8 cellular contexts compared by ENCODE assay signal in the genomic region with DNA sequence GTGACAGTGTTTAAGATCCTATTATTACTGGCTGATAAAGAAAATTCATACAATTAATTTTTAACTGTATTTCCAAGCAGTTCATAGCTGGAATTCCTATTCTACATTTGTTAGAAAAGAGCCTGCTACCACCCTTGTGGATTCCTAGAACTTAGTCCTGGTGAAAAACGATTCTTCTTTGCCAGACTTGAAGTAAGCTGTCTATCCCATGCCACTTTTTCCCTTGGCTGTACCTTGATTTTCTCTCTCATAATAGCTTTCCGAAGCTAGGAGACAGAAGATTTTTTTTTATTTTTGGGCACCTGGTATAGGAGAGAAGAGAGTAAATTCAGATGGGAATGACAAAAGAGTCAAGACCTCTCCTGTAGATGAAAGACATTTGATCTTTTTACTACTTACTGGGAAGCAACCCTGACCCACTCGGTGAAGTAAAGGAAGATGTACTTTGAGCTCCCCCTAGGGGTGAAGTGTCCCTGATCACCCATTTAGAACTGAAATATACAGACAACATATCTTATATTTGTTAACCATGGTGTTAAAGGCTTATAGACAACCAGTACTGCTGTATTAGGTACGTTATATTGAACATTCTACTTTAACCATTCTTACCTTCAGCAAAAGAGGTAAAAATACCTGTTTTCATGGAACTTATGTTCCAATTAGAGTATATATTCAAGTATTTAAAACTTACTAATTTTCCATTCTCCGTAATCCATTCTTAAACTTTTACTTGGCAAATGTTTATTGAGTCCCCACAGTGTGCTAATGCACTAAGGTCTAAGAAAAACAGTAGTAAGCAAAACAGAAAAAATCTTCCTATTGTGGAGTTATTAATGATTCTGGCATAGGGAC. TPM values are rescaled to one million over a fixed set of nuclear protein-coding genes. Genes with fewer than 3 reads are reported as not detected.
DNase-seq lines count a peak whose midpoint lies in the region; ATAC-seq and TF ChIP-seq lines count a peak whose summit lies in the region.

No MANE protein-coding gene starts in this region.

- in situ Hi-C loops in HAP-1 (cut with MboI; ENCODE audit: low sequenced_read_pairs) = no loop called here

- H3K4me3 ChIP-seq in HAP-1 = no peak overlapping the region
- H3K4me3 ChIP-seq in LNCaP clone FGC (ENCODE audit: low read depth, low read length) = no peak overlapping the region

- ATAC-seq in left ventricle myocardium superior (peak; percentile 85), sciatic nerve (peak; percentile 78)

- DNase-seq in NCI-H524 (lab: John Stamatoyannopoulos, UW) = peak; percentile 8 to 69
- DNase-seq in NCI-H524 treated with DMSO at 0.1 percent for 48 hours (lab: John Stamatoyannopoulos, UW) = no peak
- DNase-seq in HAP-1 (ENCODE audit: low spot score in 2 of 2) = peak; percentile 55 to 75
- DNase-seq in LNCaP clone FGC (ENCODE audit: low read depth) = peak; percentile 45
- peak; percentile 66 for DNase-seq in SK-N-DZ (ENCODE audit: low spot score)
- peak; percentile 18 for DNase-seq in activated naive CD8-positive, alpha-beta T cell treated with anti-CD3 and anti-CD28 coated beads, Interleukin-2, amount 50 U/mL, for 16 hours (ENCODE audit: low read depth, low spot score)
- DNase-seq in left ventricle myocardium superior = no peak
- DNase-seq in sciatic nerve (ENCODE audit: low spot score) = peak; percentile 50

- no peaks in the 10 kb centered on the region for H3K9me3 ChIP-seq in HAP-1

- H3K27me3 ChIP-seq in HAP-1 (ENCODE audit: low read depth) = no peaks in the 10 kb centered on the region

- no peaks in the 10 kb centered on the region for H3K4me1 ChIP-seq in HAP-1

- intact Hi-C loops in left ventricle myocardium superior (cut with micrococcal nuclease) = loop anchor here (5.0 kb wide), 1 partner anchor 756 kb away; no protein-coding TSS in a partner anchor
- intact Hi-C loops in sciatic nerve (cut with DNase I) = no loop called here

- H3K36me3 ChIP-seq in HAP-1 (replicated peaks) = peaks cover 3% of the 10 kb centered on the region; the same call in 1 of the 2 replicates

- TF ChIP-seq CTCF in LNCaP clone FGC (IDR thresholded peaks at IDR 0.05; ENCODE audit: control insufficient read depth, extremely low read depth, insufficient read depth) = peak; percentile 74

RNA-seq across cellular contexts. Expression of a gene that starts 36.2 kb away (rescaled TPM):
- polyA plus RNA-seq in SK-N-DZ (2014; cell fraction: cytosol; rRNA removed) = 21.5 and 23.1 TPM in 2 replicates
- polyA plus RNA-seq in SK-N-DZ (2014; cell fraction: nucleus; rRNA removed) = 16.1 and 16.2 TPM in 2 replicates
- total RNA-seq in left ventricle myocardium superior (11.4 TPM), sciatic nerve (29.1 TPM)

RNA-seq across cellular contexts. Expression of a gene that starts 54.5 kb away (rescaled TPM):
- polyA plus RNA-seq in SK-N-DZ (2014; cell fraction: cytosol; rRNA removed) = 3.6 and 3.7 TPM in 2 replicates
- polyA plus RNA-seq in SK-N-DZ (2014; cell fraction: nucleus; rRNA removed) = 6.4 and 6.7 TPM in 2 replicates
- 10.3 TPM for total RNA-seq in left ventricle myocardium superior
- total RNA-seq in sciatic nerve = 24.3 TPM

RNA-seq across cellular contexts. Expression of a gene that starts 54.7 kb away (rescaled TPM):
- polyA plus RNA-seq in SK-N-DZ (2014; cell fraction: cytosol; rRNA removed) = 66.8 and 68.2 TPM in 2 replicates
- 92.9 and 122 TPM in 2 replicates for polyA plus RNA-seq in SK-N-DZ (2014; cell fraction: nucleus; rRNA removed)
- total RNA-seq in left ventricle myocardium superior = 44.1 TPM
- total RNA-seq in sciatic nerve = 69.2 TPM

Comparison
In these comparisons a context has a peak if more than half of its experiments do, and no peak if none do; other contexts are left out.
1. DNase-seq: peak in NCI-H524 (2 of 2), HAP-1 (2 of 2), LNCaP clone FGC (single experiment), SK-N-DZ (single experiment), activated naive CD8-positive, alpha-beta T cell treated with anti-CD3 and anti-CD28 coated beads, Interleukin-2, amount 50 U/mL, for 16 hours (single experiment) and sciatic nerve (single experiment); none in NCI-H524 treated with DMSO at 0.1 percent for 48 hours (single experiment) and left ventricle myocardium superior (single experiment).